Comparison of ENCODE assay signal across 25 cellular contexts in the genomic region with DNA sequence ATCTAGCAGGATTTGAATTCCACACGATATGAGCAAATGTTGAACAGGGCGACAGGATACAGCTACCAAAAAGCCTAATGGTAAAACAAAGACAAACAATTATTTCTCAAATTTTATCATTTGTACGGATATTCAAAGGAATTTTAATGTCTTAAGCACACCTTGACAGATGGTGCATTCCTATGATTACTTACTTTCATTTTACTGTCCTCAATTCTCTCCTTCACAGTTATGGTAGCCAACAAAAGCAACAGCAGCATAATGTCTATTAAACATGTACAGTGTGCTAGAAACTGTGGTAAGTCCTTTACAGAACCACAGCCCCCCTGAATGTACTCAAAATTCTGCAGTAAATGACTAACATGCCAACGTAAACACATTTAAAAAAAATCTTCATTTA.
"Had no signal": no experiment of that assay in that cellular context is flagged by ENCODE, and none has a peak within 500 bp of the region (broad histone marks: within the 10 kb centered on the region; RNA-seq: fewer than 3 reads in every experiment).

No MANE protein-coding gene starts in this region.

- H3K9me3 ChIP-seq: colonic mucosa, left lung, lower lobe of right lung, right atrium auricular region, spleen, upper lobe of left lung had no signal

- H3K36me3 Mint-ChIP-seq: activated CD8-positive, alpha-beta memory T cell treated with anti-CD3 and anti-CD28 coated beads, Interleukin-2, amount 10 ng/mL, durations not matched to agents 7 days and 5 days; natural killer cell; neural progenitor cell; stimulated activated effector memory CD8-positive, alpha-beta T cell treated with anti-CD3 and anti-CD28 coated beads, Interleukin-12 subunit alpha, Interleukin-12 subunit beta, amount 100 ng/mL, for 72 hours had no signal

- H3K27ac Mint-ChIP-seq: activated CD4-positive, alpha-beta T cell treated with anti-CD3 and anti-CD28 coated beads for 36 hours; activated CD8-positive, alpha-beta memory T cell treated with anti-CD3 and anti-CD28 coated beads, Interleukin-2, amount 10 ng/mL, durations not matched to agents 7 days and 5 days; activated CD8-positive, alpha-beta T cell treated with anti-CD3 and anti-CD28 coated beads, Interleukin-2, amount 10 ng/mL, durations not matched to agents 7 days and 5 days; activated naive CD4-positive, alpha-beta T cell treated with anti-CD3 and anti-CD28 coated beads, Interleukin-2, amount 50 U/mL, for 24 hours; activated naive CD8-positive, alpha-beta T cell treated with anti-CD3 and anti-CD28 coated beads, Interleukin-2, amount 50 U/mL, for 24 hours; activated T-helper 2 cell treated with anti-CD3 and anti-CD28 coated beads, Interferon-gamma antibody, Interleukin-2, Interleukin-4, amounts not matched to agents 10 μg/mL and 5 μg/mL and 100 μg/mL, durations not matched to agents 14 hours and 24 hours and 36 hours; natural killer cell; neural progenitor cell; stimulated activated effector memory CD8-positive, alpha-beta T cell treated with anti-CD3 and anti-CD28 coated beads, Interleukin-12 subunit alpha, Interleukin-12 subunit beta, amount 100 ng/mL, for 72 hours; stimulated activated naive CD8-positive, alpha-beta T cell treated with anti-CD3 and anti-CD28 coated beads, Interleukin-15, Interleukin-2, amounts not matched to agents 100 ng/mL and 50 ng/mL, for 24 hours had no signal

- DNase-seq: activated CD4-positive, alpha-beta T cell treated with anti-CD3 and anti-CD28 coated beads for 36 hours; activated CD4-positive, CD25-positive, alpha-beta regulatory T cell; activated CD8-positive, alpha-beta memory T cell treated with anti-CD3 and anti-CD28 coated beads, Interleukin-2, amount 10 ng/mL, durations not matched to agents 7 days and 5 days; activated CD8-positive, alpha-beta T cell treated with anti-CD3 and anti-CD28 coated beads, Interleukin-2, amount 10 ng/mL, durations not matched to agents 7 days and 5 days; activated naive CD8-positive, alpha-beta T cell treated with anti-CD3 and anti-CD28 coated beads, Interleukin-2, amount 50 U/mL, for 24 hours; activated T-cell treated with anti-CD3 and anti-CD28 coated beads, Interleukin-2, amount 50 U/mL, for 48 hours; colonic mucosa; dorsolateral prefrontal cortex; effector memory CD4-positive, alpha-beta T cell; erythroblast; foreskin fibroblast; left lung; lower lobe of right lung; mesendoderm; natural killer cell; occipital lobe; spleen; stimulated activated CD4-positive, alpha-beta T cell treated with anti-CD3 and anti-CD28 coated beads, Interleukin-4, amount 100 ng/mL, for 24 hours; upper lobe of left lung had no signal

- H3K27me3 Mint-ChIP-seq: activated CD4-positive, alpha-beta T cell treated with anti-CD3 and anti-CD28 coated beads for 36 hours; activated CD8-positive, alpha-beta memory T cell treated with anti-CD3 and anti-CD28 coated beads, Interleukin-2, amount 10 ng/mL, durations not matched to agents 7 days and 5 days; activated naive CD4-positive, alpha-beta T cell treated with anti-CD3 and anti-CD28 coated beads, Interleukin-2, amount 50 U/mL, for 24 hours; activated naive CD8-positive, alpha-beta T cell treated with anti-CD3 and anti-CD28 coated beads, Interleukin-2, amount 50 U/mL, for 24 hours; stimulated activated naive CD8-positive, alpha-beta T cell treated with anti-CD3 and anti-CD28 coated beads, Interleukin-15, Interleukin-2, amounts not matched to agents 100 ng/mL and 50 ng/mL, for 24 hours had no signal

- ATAC-seq: activated CD4-positive, alpha-beta T cell treated with anti-CD3 and anti-CD28 coated beads for 36 hours; activated CD8-positive, alpha-beta memory T cell treated with anti-CD3 and anti-CD28 coated beads, Interleukin-2, amount 10 ng/mL, durations not matched to agents 7 days and 5 days; activated CD8-positive, alpha-beta T cell treated with anti-CD3 and anti-CD28 coated beads, Interleukin-2, amount 10 ng/mL, durations not matched to agents 7 days and 5 days; activated naive CD8-positive, alpha-beta T cell treated with anti-CD3 and anti-CD28 coated beads, Interleukin-2, amount 50 U/mL, for 24 hours; left lung; lower lobe of right lung; natural killer cell; stimulated activated effector memory CD8-positive, alpha-beta T cell treated with anti-CD3 and anti-CD28 coated beads, Interleukin-12 subunit alpha, Interleukin-12 subunit beta, amount 100 ng/mL, for 72 hours had no signal

- H3K4me3 Mint-ChIP-seq: activated CD4-positive, alpha-beta T cell treated with anti-CD3 and anti-CD28 coated beads for 36 hours; activated CD8-positive, alpha-beta memory T cell treated with anti-CD3 and anti-CD28 coated beads, Interleukin-2, amount 10 ng/mL, durations not matched to agents 7 days and 5 days; activated CD8-positive, alpha-beta T cell treated with anti-CD3 and anti-CD28 coated beads, Interleukin-2, amount 10 ng/mL, durations not matched to agents 7 days and 5 days; activated naive CD4-positive, alpha-beta T cell treated with anti-CD3 and anti-CD28 coated beads, Interleukin-2, amount 50 U/mL, for 24 hours; activated naive CD8-positive, alpha-beta T cell treated with anti-CD3 and anti-CD28 coated beads, Interleukin-2, amount 50 U/mL, for 24 hours; natural killer cell; neural progenitor cell; stimulated activated effector memory CD8-positive, alpha-beta T cell treated with anti-CD3 and anti-CD28 coated beads, Interleukin-12 subunit alpha, Interleukin-12 subunit beta, amount 100 ng/mL, for 72 hours; stimulated activated naive CD8-positive, alpha-beta T cell treated with anti-CD3 and anti-CD28 coated beads, Interleukin-15, Interleukin-2, amounts not matched to agents 100 ng/mL and 50 ng/mL, for 24 hours had no signal

- H3K4me1 Mint-ChIP-seq: activated CD8-positive, alpha-beta memory T cell treated with anti-CD3 and anti-CD28 coated beads, Interleukin-2, amount 10 ng/mL, durations not matched to agents 7 days and 5 days; natural killer cell; stimulated activated effector memory CD8-positive, alpha-beta T cell treated with anti-CD3 and anti-CD28 coated beads, Interleukin-12 subunit alpha, Interleukin-12 subunit beta, amount 100 ng/mL, for 72 hours had no signal

- H3K36me3 ChIP-seq: colonic mucosa, left lung, lower lobe of right lung, neural progenitor cell, right atrium auricular region, upper lobe of left lung had no signal

- H3K9ac ChIP-seq: neural progenitor cell had no signal

- H3K4me1 ChIP-seq: colonic mucosa, left lung, lower lobe of right lung, right atrium auricular region, spleen, upper lobe of left lung had no signal

- H3K27ac ChIP-seq: colonic mucosa, dorsolateral prefrontal cortex, left lung, lower lobe of right lung, neural progenitor cell, right atrium auricular region, spleen, upper lobe of left lung had no signal

- H3K4me3 ChIP-seq: colonic mucosa, dorsolateral prefrontal cortex, left lung, lower lobe of right lung, neural progenitor cell, right atrium auricular region, spleen, upper lobe of left lung had no signal

- H3K9me3 Mint-ChIP-seq: activated naive CD4-positive, alpha-beta T cell treated with anti-CD3 and anti-CD28 coated beads, Interleukin-2, amount 50 U/mL, for 24 hours; activated naive CD8-positive, alpha-beta T cell treated with anti-CD3 and anti-CD28 coated beads, Interleukin-2, amount 50 U/mL, for 24 hours; activated T-helper 2 cell treated with anti-CD3 and anti-CD28 coated beads, Interferon-gamma antibody, Interleukin-2, Interleukin-4, amounts not matched to agents 10 μg/mL and 5 μg/mL and 100 μg/mL, durations not matched to agents 14 hours and 24 hours and 36 hours; natural killer cell; stimulated activated effector memory CD8-positive, alpha-beta T cell treated with anti-CD3 and anti-CD28 coated beads, Interleukin-12 subunit alpha, Interleukin-12 subunit beta, amount 100 ng/mL, for 72 hours; stimulated activated naive CD8-positive, alpha-beta T cell treated with anti-CD3 and anti-CD28 coated beads, Interleukin-15, Interleukin-2, amounts not matched to agents 100 ng/mL and 50 ng/mL, for 24 hours had no signal

- H3K4me2 ChIP-seq: neural progenitor cell had no signal

- H3K27me3 ChIP-seq: colonic mucosa, dorsolateral prefrontal cortex, left lung, neural progenitor cell, right atrium auricular region, spleen, upper lobe of left lung had no signal
